1 cellular context compared by ENCODE assay signal in genomic region chr7:100426516-100426915, GRCh38.
TF ChIP-seq lines count a peak whose summit lies in the region.

No MANE protein-coding gene starts in this region.

TF ChIP-seq in HEK293, 187 proteins besides CTCF, POLR2A, EP300 and RAD21 (continued from another document):
- no peak for TF ChIP-seq ZNF510 (tag by site-specific recombination; IDR thresholded peaks at IDR 0.05; ENCODE audit: insufficient replicate concordance)
- TF ChIP-seq ZNF404 (tag by site-specific recombination; IDR thresholded peaks at IDR 0.05): no peak
- TF ChIP-seq ZNF366 (tag by site-specific recombination; conservative IDR thresholded peaks at IDR 0.05): peak; percentile 93
- no peak for TF ChIP-seq ZNF704 (tag by site-specific recombination; IDR thresholded peaks at IDR 0.05)
- TF ChIP-seq OSR2 (tag by site-specific recombination; IDR thresholded peaks at IDR 0.05): no peak
- TF ChIP-seq ZNF292 (tag by site-specific recombination; IDR thresholded peaks at IDR 0.05; ENCODE audit: borderline replicate concordance, low read depth): no peak
- TF ChIP-seq ZNF16 (tag by site-specific recombination; IDR thresholded peaks at IDR 0.05; ENCODE audit: low read depth): no peak
- no peak for TF ChIP-seq ZBTB17 (tag by site-specific recombination; IDR thresholded peaks at IDR 0.05)
- no peak for TF ChIP-seq ZNF324 (tag by site-specific recombination; IDR thresholded peaks at IDR 0.05)
- TF ChIP-seq YY2 (tag by site-specific recombination; IDR thresholded peaks at IDR 0.05): no peak
- no peak for TF ChIP-seq ZNF10 (tag by site-specific recombination; IDR thresholded peaks at IDR 0.05)
- no peak for TF ChIP-seq PBX3 (CRISPR knock-in tag; IDR thresholded peaks at IDR 0.05)
- no peak for TF ChIP-seq ZNF433 (tag by site-specific recombination; IDR thresholded peaks at IDR 0.05; ENCODE audit: low read depth)
- TF ChIP-seq KLF7 (tag by site-specific recombination; IDR thresholded peaks at IDR 0.05; ENCODE audit: borderline replicate concordance): no peak
- TF ChIP-seq ZNF549 (tag by site-specific recombination; IDR thresholded peaks at IDR 0.05): no peak
- TF ChIP-seq ZNF398 (tag by site-specific recombination; IDR thresholded peaks at IDR 0.05): peak; percentile 74
- no peak for TF ChIP-seq ZNF416 (tag by site-specific recombination; IDR thresholded peaks at IDR 0.05)
- TF ChIP-seq ZNF777 (tag by site-specific recombination; IDR thresholded peaks at IDR 0.05; ENCODE audit: borderline replicate concordance): no peak
- peak; percentile 59 for TF ChIP-seq SP2 (tag by site-specific recombination; IDR thresholded peaks at IDR 0.05)
- peak; percentile 83 for TF ChIP-seq WT1 (tag by site-specific recombination; IDR thresholded peaks at IDR 0.05)
- no peak for TF ChIP-seq KLF8 (tag by site-specific recombination; IDR thresholded peaks at IDR 0.05)
- no peak for TF ChIP-seq MYNN (tag by site-specific recombination; IDR thresholded peaks at IDR 0.05; ENCODE audit: borderline replicate concordance)
- no peak for TF ChIP-seq ZSCAN4 (tag by site-specific recombination; IDR thresholded peaks at IDR 0.05)
- TF ChIP-seq ZNF558 (tag by site-specific recombination; IDR thresholded peaks at IDR 0.05): no peak
- TF ChIP-seq SP7 (tag by site-specific recombination; IDR thresholded peaks at IDR 0.05): no peak
- no peak for TF ChIP-seq HOXA7 (CRISPR knock-in tag; IDR thresholded peaks at IDR 0.05; ENCODE audit: borderline replicate concordance)
- peak; percentile 56; the same call in 1 of the 2 replicates for TF ChIP-seq KLF17 (tag by site-specific recombination; IDR thresholded peaks at IDR 0.05)
- no peak for TF ChIP-seq ZNF548 (tag by site-specific recombination; IDR thresholded peaks at IDR 0.05)
